ENCODE assay signal across 19 cellular contexts in the genomic region with DNA sequence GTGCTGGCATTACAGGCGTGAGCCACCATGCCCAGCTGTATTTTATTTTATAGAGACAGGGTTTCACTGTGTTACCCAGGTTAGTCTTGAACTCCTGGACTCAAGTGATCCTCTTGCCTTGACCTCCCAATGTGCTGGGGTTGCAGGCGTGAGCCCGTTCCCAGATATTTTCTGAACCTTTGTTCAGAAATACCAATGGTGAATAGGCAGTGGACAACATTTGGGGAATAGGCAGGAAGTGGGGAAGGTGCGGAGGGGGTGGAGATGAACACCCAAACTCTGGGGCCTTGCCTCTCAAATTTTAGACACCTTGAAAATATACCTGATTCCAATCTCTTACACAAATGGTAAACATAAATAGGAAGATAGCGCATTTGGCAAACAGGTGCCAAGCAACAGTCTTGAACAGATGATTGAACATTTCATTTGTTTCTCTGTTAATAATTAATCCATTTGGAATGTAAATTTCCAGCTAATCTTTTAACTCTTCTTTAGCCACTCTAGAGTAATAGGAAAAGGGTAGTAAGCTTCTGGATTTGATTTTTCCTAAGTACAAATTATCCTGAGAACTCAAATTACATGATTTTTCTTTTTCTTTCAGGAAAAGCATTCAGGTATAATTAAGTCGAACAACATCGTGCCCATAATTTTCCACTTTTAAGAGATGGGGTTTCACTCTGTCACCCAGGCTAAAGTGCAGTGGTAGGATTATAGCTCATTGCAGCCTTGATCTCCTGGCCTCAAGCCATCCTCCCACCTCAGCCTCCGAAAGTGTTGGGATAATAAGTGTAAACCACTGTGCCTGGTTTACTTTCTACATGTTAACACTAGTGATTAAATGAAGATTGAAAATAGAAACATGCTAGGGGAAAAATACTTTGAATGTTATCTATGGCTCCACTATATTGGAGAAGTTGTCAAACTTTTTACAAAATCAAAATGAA. TPM values are rescaled to one million over a fixed set of nuclear protein-coding genes. Genes with fewer than 3 reads are reported as not detected.
DNase-seq lines count a peak whose midpoint lies in the region; ATAC-seq and TF ChIP-seq lines count a peak whose summit lies in the region.
"Had no signal": no experiment of that assay in that cellular context is flagged by ENCODE, and none has a peak within 500 bp of the region (broad histone marks: within the 10 kb centered on the region; RNA-seq: fewer than 3 reads in every experiment).

No MANE protein-coding gene starts in this region.

- H3K27me3 ChIP-seq in hepatocyte, result no peaks in the 10 kb centered on the region
- no peaks in the 10 kb centered on the region for H3K27me3 ChIP-seq in mesenchymal stem cell (ENCODE audit: control insufficient read depth in 1 of 2, insufficient read depth in 1 of 2, low read length in 2 of 2)
- no peaks in the 10 kb centered on the region for H3K27me3 ChIP-seq in heart right ventricle

- TF ChIP-seq CTCF in 22Rv1 (IDR thresholded peaks at IDR 0.05) (no peak), hepatocyte (IDR thresholded peaks at IDR 0.05; ENCODE audit: poor library complexity) (no peak), heart right ventricle (IDR thresholded peaks at IDR 0.05) (no peak)

- no peak overlapping the region for H2AFZ ChIP-seq in hepatocyte
- no peak overlapping the region for H2AFZ ChIP-seq in mesenchymal stem cell (ENCODE audit: low read depth, low read length)
- H2AFZ ChIP-seq: GM23248 had no signal

- no peaks in the 10 kb centered on the region for H4K20me1 ChIP-seq in hepatocyte (ENCODE audit: insufficient read depth, poor library complexity, severe bottlenecking)

- H3K9ac ChIP-seq in mesenchymal stem cell (ENCODE audit: low read length), result no peak overlapping the region
- H3K9ac ChIP-seq: GM23248 had no signal

- H3K14ac ChIP-seq in mesenchymal stem cell (ENCODE audit: low read length in 2 of 2), result no peak overlapping the region

- H2BK5ac ChIP-seq in mesenchymal stem cell (ENCODE audit: low read depth, low read length, poor library complexity, severe bottlenecking), result no peak overlapping the region

- ATAC-seq in HG03039 (IDR thresholded peaks at IDR 0.05; ENCODE audit: unreplicated experiment) (no peak), heart right ventricle (no peak)

- H3K36me3 ChIP-seq in hepatocyte (replicated peaks; ENCODE audit: insufficient read depth, low read depth) (no peaks in the 10 kb centered on the region), mesenchymal stem cell (ENCODE audit: control insufficient read depth in 1 of 2, insufficient read depth in 2 of 2, low read depth in 1 of 2, low read length in 2 of 2) (no peaks in the 10 kb centered on the region), heart right ventricle (no peaks in the 10 kb centered on the region)

- H3K9me3 ChIP-seq in hepatocyte (ENCODE audit: low read depth) (no peaks in the 10 kb centered on the region), mesenchymal stem cell (ENCODE audit: control insufficient read depth, low read length) (no peaks in the 10 kb centered on the region), heart right ventricle (no peaks in the 10 kb centered on the region)

- H3K9me2 ChIP-seq in hepatocyte (replicated peaks; ENCODE audit: insufficient read depth), result no peaks in the 10 kb centered on the region

- H3K79me1 ChIP-seq in mesenchymal stem cell (replicated peaks; ENCODE audit: low read length, poor library complexity, severe bottlenecking), result no peaks in the 10 kb centered on the region

- H3K4me3 ChIP-seq in hepatocyte, result no peak overlapping the region
- no peak overlapping the region for H3K4me3 ChIP-seq in mesenchymal stem cell (ENCODE audit: insufficient read depth in 1 of 2, low read depth in 1 of 2, low read length in 2 of 2)
- H3K4me3 ChIP-seq in heart right ventricle, result no peak overlapping the region
- H3K4me3 ChIP-seq: GM23248 had no signal

- H4K91ac ChIP-seq in mesenchymal stem cell (ENCODE audit: low read length), result no peak overlapping the region

- 74% methylated on average over 8 of the region's 8 CpGs for WGBS in hepatocyte (ENCODE audit: low lambda C conversion rate, missing lambda C conversion rate)
- WGBS in mesenchymal stem cell, result 97% methylated on average over 5 of the region's 8 CpGs
- 88 to 89% methylated on average over 8 of the region's 8 CpGs for WGBS in heart right ventricle, 2 donors

- no peak overlapping the region for H2BK15ac ChIP-seq in mesenchymal stem cell (ENCODE audit: low read depth, poor library complexity, severe bottlenecking)

- H3K4me2 ChIP-seq in hepatocyte (peak overlapping the region; percentile 2), mesenchymal stem cell (ENCODE audit: low read length, poor library complexity, severe bottlenecking) (peak overlapping the region; percentile 23)

- no peak overlapping the region for H2BK12ac ChIP-seq in mesenchymal stem cell (ENCODE audit: low read length in 2 of 2)

- H3K79me2 ChIP-seq in hepatocyte, result no peaks in the 10 kb centered on the region

- H3K23ac ChIP-seq in mesenchymal stem cell (ENCODE audit: low read length in 2 of 2), result no peak overlapping the region

- no peak overlapping the region for H3K18ac ChIP-seq in mesenchymal stem cell (ENCODE audit: low read depth in 1 of 2, low read length in 2 of 2)

- H3K4ac ChIP-seq in mesenchymal stem cell (ENCODE audit: low read depth in 1 of 2, low read length in 2 of 2), result no peak overlapping the region

- no peak overlapping the region for H4K8ac ChIP-seq in mesenchymal stem cell (ENCODE audit: low read length)

- peak overlapping the region; percentile 92 for H3K27ac ChIP-seq in 22Rv1
- H3K27ac ChIP-seq in hepatocyte, result peak overlapping the region; percentile 53
- H3K27ac ChIP-seq in mesenchymal stem cell (ENCODE audit: low read length, poor library complexity, severe bottlenecking), result no peak overlapping the region
- H3K27ac ChIP-seq in heart right ventricle, result no peak overlapping the region
- H3K27ac ChIP-seq: GM23248 had no signal

- H2AK5ac ChIP-seq in mesenchymal stem cell (ENCODE audit: low read length, severe bottlenecking), result no peak overlapping the region

- intact Hi-C loops in heart right ventricle (cut with DNase I), result no loop called here

- DNase-seq in LoVo (ENCODE audit: low spot score), result peak; percentile 40
- no peak for DNase-seq in hepatocyte (ENCODE audit: low spot score)
- DNase-seq in mesenchymal stem cell, result no peak
- DNase-seq in stimulated activated CD4-positive, alpha-beta T cell treated with anti-CD3 and anti-CD28 coated beads, Interleukin-4, amount 100 ng/mL, for 24 hours, result no peak
- no peak for DNase-seq in DMS153 (lab: John Stamatoyannopoulos, UW)
- no peak for DNase-seq in heart right ventricle
- DNase-seq: 8988T, C1 segment of cervical spinal cord, GF-D8, GM23248, KG1, NCI-H1092 treated with DMSO at 0.1 percent for 48 hours, NCI-H1694, NCI-H2107, NCI-H446, NCI-H774, SIG-M5 had no signal

- no peak overlapping the region for H2BK120ac ChIP-seq in mesenchymal stem cell (ENCODE audit: low read depth, low read length)

- H3K4me1 ChIP-seq in hepatocyte (ENCODE audit: insufficient read depth), result no peaks in the 10 kb centered on the region
- peaks cover 5% of the 10 kb centered on the region for H3K4me1 ChIP-seq in mesenchymal stem cell (ENCODE audit: control insufficient read depth, insufficient read depth, low read depth, low read length)
- no peaks in the 10 kb centered on the region for H3K4me1 ChIP-seq in heart right ventricle

RNA-seq across cellular contexts. Expression of gene RNF34, which starts 22.9 kb away (rescaled TPM):
- total RNA-seq in hepatocyte, result 37.0 and 53.3 TPM in 2 replicates
- polyA plus RNA-seq in hepatocyte, result 40.2 and 42.2 TPM in 2 replicates
- polyA plus RNA-seq in mesenchymal stem cell (2013, experiment 1 of 2), result 27.9 TPM
- polyA plus RNA-seq in mesenchymal stem cell (2013, experiment 2 of 2), result 27.6 TPM
- total RNA-seq in heart right ventricle, result 10 to 100 TPM; 21.6 to 37.9 (median 24.9) TPM
- 10 to 100 TPM; 18.9 to 19.3 TPM for polyA plus RNA-seq in heart right ventricle

RNA-seq across cellular contexts. Expression of gene ANAPC5, which starts 24.8 kb away (rescaled TPM):
- total RNA-seq in hepatocyte (108 and 110 TPM in 2 replicates), heart right ventricle (10 to 100 TPM; 50.2 to 68.8 (median 55.8) TPM)
- polyA plus RNA-seq in hepatocyte (102 and 109 TPM in 2 replicates), heart right ventricle (10 to 100 TPM; 78.7 to 82.4 TPM)
- 106 TPM for polyA plus RNA-seq in mesenchymal stem cell (2013, experiment 1 of 2)
- 108 TPM for polyA plus RNA-seq in mesenchymal stem cell (2013, experiment 2 of 2)

Comparison
In these comparisons a context has a peak if more than half of its experiments do, and no peak if none do; other contexts are left out.
1. H3K27ac ChIP-seq: peak in 22Rv1 (single experiment) and hepatocyte (single experiment); none in mesenchymal stem cell (single experiment) and heart right ventricle (0 of 10).